1 cellular context compared by ENCODE assay signal in the genomic region with DNA sequence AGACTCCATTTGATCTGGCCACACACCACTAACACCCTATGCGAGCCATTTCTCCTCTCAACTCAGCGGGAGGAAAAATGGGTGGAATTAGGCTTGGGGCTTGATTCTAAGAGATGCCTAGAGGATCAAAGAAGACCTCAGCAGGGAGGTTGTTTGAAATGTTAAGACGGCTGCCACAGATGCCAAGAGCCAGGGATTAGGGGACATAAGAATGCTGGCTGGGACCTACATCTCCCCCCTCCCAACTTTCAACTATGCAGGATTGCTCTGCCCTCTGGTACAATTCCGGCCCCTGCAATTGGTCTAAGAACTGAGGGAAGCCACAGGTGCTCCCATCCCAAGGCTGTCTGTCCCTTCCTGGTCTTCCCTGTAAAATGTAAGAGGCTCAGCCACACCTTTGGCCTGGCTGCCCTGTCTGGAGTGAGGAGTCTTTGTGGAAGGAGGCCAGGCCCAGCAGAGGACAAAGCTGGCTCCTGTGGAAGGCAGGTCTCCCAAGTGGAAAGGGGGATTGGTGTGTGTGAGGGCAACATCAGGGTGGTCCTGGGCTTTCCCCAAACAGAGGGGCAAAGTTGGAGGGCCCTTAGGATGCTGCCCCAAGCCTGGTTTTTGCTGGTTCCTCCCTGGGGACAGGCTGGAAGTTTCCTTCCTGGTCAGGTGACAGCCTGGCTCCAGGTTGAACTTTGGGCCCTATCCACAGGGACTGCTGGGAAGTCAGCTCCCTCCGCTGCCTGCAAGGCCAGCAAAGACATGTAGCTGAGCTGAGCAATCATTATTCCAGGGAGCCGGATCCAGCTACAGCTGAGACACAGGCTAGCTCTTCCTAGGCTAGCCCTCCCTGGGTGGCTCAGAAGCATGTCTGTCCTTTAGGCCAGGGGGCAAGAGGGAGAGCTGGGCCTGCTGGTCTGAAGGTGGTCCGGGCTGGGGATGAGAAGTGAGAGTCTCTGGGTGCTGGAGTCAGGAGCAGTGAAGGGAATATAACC.
A peak's percentile ranks its signal among the peaks of the same experiment; 100 is the strongest.
TF ChIP-seq lines count a peak whose summit lies in the region.

No MANE protein-coding gene starts in this region.

TF ChIP-seq in HepG2, 621 proteins besides CTCF, POLR2A, EP300 and RAD21 (continued from another document and continues in another):
- TF ChIP-seq, protein P1, sequence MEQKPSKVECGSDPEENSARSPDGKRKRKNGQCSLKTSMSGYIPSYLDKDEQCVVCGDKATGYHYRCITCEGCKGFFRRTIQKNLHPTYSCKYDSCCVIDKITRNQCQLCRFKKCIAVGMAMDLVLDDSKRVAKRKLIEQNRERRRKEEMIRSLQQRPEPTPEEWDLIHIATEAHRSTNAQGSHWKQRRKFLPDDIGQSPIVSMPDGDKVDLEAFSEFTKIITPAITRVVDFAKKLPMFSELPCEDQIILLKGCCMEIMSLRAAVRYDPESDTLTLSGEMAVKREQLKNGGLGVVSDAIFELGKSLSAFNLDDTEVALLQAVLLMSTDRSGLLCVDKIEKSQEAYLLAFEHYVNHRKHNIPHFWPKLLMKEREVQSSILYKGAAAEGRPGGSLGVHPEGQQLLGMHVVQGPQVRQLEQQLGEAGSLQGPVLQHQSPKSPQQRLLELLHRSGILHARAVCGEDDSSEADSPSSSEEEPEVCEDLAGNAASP (CRISPR knock-in tag; IDR thresholded peaks at IDR 0.05; ENCODE audit: borderline replicate concordance) = peak; percentile 17; the same call in 1 of the 2 replicates
- TF ChIP-seq PRMT3 (CRISPR knock-in tag; IDR thresholded peaks at IDR 0.05; ENCODE audit: borderline replicate concordance, low read depth) (no peak), ZNF264 (CRISPR knock-in tag; IDR thresholded peaks at IDR 0.05) (no peak), SP2 (CRISPR knock-in tag; IDR thresholded peaks at IDR 0.05) (no peak), ZNF235 (CRISPR knock-in tag; IDR thresholded peaks at IDR 0.05; ENCODE audit: borderline replicate concordance) (no peak), CAMTA2 (CRISPR knock-in tag; IDR thresholded peaks at IDR 0.05; ENCODE audit: borderline replicate concordance) (no peak), NRL (CRISPR knock-in tag; IDR thresholded peaks at IDR 0.05; ENCODE audit: borderline replicate concordance) (peak; percentile 81; the same call in 1 of the 2 replicates), ZFX (CRISPR knock-in tag; IDR thresholded peaks at IDR 0.05; ENCODE audit: low read depth) (peak; percentile 88), TCF7L2 (IDR thresholded peaks at IDR 0.05; ENCODE audit: low read depth, low read length) (no peak), ZNF543 (CRISPR knock-in tag; IDR thresholded peaks at IDR 0.05) (peak; percentile 89), ZNF749 (CRISPR knock-in tag; IDR thresholded peaks at IDR 0.05; ENCODE audit: borderline replicate concordance) (no peak), ZNF644 (CRISPR knock-in tag; IDR thresholded peaks at IDR 0.05; ENCODE audit: low read depth) (0 out of 2 replicates have a peak, but pooled peaks have one; percentile 54), ZNF263 (CRISPR knock-in tag; IDR thresholded peaks at IDR 0.05) (peak; percentile 24; the same call in 1 of the 2 replicates), ZNF75D (CRISPR knock-in tag; IDR thresholded peaks at IDR 0.05; ENCODE audit: borderline replicate concordance) (no peak), RARA (CRISPR knock-in tag; IDR thresholded peaks at IDR 0.05) (peak; percentile 49), SATB2 (CRISPR knock-in tag; IDR thresholded peaks at IDR 0.05) (no peak), HOXD1 (CRISPR knock-in tag; IDR thresholded peaks at IDR 0.05) (peak; percentile 51; the same call in 1 of the 2 replicates), PAWR (CRISPR knock-in tag; IDR thresholded peaks at IDR 0.05; ENCODE audit: borderline replicate concordance) (no peak), NFYC (CRISPR knock-in tag; IDR thresholded peaks at IDR 0.05) (no peak; the same call in 1 of the 2 replicates), ZNF251 (CRISPR knock-in tag; IDR thresholded peaks at IDR 0.05) (no peak), NFATC3 (CRISPR knock-in tag; IDR thresholded peaks at IDR 0.05) (no peak), ZNF776 (CRISPR knock-in tag; IDR thresholded peaks at IDR 0.05) (no peak), CBX1 (IDR thresholded peaks at IDR 0.05; ENCODE audit: low read depth) (no peak), ZNF143 (CRISPR knock-in tag; IDR thresholded peaks at IDR 0.05) (peak; percentile 90), ZNF674 (CRISPR knock-in tag; IDR thresholded peaks at IDR 0.05; ENCODE audit: low read depth) (no peak), ZNF17 (CRISPR knock-in tag; IDR thresholded peaks at IDR 0.05) (no peak), ZNF782 (CRISPR knock-in tag; IDR thresholded peaks at IDR 0.05; ENCODE audit: borderline replicate concordance) (no peak), ZNF772 (CRISPR knock-in tag; IDR thresholded peaks at IDR 0.05) (no peak), MBNL3 (CRISPR knock-in tag; conservative IDR thresholded peaks at IDR 0.05) (no peak), TARDBP (CRISPR knock-in tag; IDR thresholded peaks at IDR 0.05) (peak; percentile 80), SYNCRIP (IDR thresholded peaks at IDR 0.05; ENCODE audit: insufficient read depth, low read depth, low read length) (no peak), ZNF605 (CRISPR knock-in tag; IDR thresholded peaks at IDR 0.05) (no peak), ZNF382 (CRISPR knock-in tag; IDR thresholded peaks at IDR 0.05; ENCODE audit: borderline replicate concordance) (no peak), FOSL2 (CRISPR knock-in tag; IDR thresholded peaks at IDR 0.05) (peak; percentile 67), SIX1 (CRISPR knock-in tag; IDR thresholded peaks at IDR 0.05; ENCODE audit: borderline replicate concordance) (no peak), MAFF (IDR thresholded peaks at IDR 0.05; ENCODE audit: low read depth, low read length) (peak; percentile 51), KAT8 (CRISPR knock-in tag; IDR thresholded peaks at IDR 0.05) (peak; percentile 94)
- TF ChIP-seq, protein P2, sequence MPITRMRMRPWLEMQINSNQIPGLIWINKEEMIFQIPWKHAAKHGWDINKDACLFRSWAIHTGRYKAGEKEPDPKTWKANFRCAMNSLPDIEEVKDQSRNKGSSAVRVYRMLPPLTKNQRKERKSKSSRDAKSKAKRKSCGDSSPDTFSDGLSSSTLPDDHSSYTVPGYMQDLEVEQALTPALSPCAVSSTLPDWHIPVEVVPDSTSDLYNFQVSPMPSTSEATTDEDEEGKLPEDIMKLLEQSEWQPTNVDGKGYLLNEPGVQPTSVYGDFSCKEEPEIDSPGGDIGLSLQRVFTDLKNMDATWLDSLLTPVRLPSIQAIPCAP (CRISPR knock-in tag; IDR thresholded peaks at IDR 0.05; ENCODE audit: low read depth) = no peak
- TF ChIP-seq, protein P3, sequence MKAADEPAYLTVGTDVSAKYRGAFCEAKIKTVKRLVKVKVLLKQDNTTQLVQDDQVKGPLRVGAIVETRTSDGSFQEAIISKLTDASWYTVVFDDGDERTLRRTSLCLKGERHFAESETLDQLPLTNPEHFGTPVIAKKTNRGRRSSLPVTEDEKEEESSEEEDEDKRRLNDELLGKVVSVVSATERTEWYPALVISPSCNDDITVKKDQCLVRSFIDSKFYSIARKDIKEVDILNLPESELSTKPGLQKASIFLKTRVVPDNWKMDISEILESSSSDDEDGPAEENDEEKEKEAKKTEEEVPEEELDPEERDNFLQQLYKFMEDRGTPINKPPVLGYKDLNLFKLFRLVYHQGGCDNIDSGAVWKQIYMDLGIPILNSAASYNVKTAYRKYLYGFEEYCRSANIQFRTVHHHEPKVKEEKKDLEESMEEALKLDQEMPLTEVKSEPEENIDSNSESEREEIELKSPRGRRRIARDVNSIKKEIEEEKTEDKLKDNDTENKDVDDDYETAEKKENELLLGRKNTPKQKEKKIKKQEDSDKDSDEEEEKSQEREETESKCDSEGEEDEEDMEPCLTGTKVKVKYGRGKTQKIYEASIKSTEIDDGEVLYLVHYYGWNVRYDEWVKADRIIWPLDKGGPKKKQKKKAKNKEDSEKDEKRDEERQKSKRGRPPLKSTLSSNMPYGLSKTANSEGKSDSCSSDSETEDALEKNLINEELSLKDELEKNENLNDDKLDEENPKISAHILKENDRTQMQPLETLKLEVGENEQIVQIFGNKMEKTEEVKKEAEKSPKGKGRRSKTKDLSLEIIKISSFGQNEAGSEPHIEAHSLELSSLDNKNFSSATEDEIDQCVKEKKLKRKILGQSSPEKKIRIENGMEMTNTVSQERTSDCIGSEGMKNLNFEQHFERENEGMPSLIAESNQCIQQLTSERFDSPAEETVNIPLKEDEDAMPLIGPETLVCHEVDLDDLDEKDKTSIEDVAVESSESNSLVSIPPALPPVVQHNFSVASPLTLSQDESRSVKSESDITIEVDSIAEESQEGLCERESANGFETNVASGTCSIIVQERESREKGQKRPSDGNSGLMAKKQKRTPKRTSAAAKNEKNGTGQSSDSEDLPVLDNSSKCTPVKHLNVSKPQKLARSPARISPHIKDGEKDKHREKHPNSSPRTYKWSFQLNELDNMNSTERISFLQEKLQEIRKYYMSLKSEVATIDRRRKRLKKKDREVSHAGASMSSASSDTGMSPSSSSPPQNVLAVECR (CRISPR knock-in tag; IDR thresholded peaks at IDR 0.05; ENCODE audit: borderline replicate concordance) = peak; percentile 80; the same call in 1 of the 2 replicates
- TF ChIP-seq, protein P4, sequence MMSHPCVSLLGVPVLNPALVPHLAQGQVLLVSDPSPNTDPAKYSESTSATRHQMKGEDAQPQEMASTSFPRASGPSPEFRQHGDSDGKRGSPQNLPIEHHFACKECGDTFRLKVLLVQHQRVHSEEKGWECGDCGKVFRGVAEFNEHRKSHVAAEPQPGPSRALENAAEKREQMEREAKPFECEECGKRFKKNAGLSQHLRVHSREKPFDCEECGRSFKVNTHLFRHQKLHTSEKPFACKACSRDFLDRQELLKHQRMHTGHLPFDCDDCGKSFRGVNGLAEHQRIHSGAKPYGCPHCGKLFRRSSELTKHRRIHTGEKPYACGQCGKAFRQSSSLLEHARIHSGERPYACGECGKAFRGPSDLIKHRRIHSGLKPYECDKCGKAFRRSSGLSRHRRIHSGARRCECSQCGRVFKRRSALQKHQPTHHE (CRISPR knock-in tag; IDR thresholded peaks at IDR 0.05; ENCODE audit: borderline replicate concordance) = peak; percentile 33; the same call in 1 of the 2 replicates
- TF ChIP-seq, protein P5, sequence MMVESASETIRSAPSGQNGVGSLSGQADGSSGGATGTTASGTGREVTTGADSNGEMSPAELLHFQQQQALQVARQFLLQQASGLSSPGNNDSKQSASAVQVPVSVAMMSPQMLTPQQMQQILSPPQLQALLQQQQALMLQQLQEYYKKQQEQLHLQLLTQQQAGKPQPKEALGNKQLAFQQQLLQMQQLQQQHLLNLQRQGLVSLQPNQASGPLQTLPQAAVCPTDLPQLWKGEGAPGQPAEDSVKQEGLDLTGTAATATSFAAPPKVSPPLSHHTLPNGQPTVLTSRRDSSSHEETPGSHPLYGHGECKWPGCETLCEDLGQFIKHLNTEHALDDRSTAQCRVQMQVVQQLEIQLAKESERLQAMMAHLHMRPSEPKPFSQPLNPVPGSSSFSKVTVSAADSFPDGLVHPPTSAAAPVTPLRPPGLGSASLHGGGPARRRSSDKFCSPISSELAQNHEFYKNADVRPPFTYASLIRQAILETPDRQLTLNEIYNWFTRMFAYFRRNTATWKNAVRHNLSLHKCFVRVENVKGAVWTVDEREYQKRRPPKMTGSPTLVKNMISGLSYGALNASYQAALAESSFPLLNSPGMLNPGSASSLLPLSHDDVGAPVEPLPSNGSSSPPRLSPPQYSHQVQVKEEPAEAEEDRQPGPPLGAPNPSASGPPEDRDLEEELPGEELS (CRISPR knock-in tag; IDR thresholded peaks at IDR 0.05) = peak; percentile 63; the same call in 1 of the 2 replicates
- TF ChIP-seq, protein P6, sequence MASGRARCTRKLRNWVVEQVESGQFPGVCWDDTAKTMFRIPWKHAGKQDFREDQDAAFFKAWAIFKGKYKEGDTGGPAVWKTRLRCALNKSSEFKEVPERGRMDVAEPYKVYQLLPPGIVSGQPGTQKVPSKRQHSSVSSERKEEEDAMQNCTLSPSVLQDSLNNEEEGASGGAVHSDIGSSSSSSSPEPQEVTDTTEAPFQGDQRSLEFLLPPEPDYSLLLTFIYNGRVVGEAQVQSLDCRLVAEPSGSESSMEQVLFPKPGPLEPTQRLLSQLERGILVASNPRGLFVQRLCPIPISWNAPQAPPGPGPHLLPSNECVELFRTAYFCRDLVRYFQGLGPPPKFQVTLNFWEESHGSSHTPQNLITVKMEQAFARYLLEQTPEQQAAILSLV (CRISPR knock-in tag; IDR thresholded peaks at IDR 0.05; ENCODE audit: borderline replicate concordance) = peak; percentile 88; the same call in 1 of the 2 replicates
- TF ChIP-seq, protein P7, sequence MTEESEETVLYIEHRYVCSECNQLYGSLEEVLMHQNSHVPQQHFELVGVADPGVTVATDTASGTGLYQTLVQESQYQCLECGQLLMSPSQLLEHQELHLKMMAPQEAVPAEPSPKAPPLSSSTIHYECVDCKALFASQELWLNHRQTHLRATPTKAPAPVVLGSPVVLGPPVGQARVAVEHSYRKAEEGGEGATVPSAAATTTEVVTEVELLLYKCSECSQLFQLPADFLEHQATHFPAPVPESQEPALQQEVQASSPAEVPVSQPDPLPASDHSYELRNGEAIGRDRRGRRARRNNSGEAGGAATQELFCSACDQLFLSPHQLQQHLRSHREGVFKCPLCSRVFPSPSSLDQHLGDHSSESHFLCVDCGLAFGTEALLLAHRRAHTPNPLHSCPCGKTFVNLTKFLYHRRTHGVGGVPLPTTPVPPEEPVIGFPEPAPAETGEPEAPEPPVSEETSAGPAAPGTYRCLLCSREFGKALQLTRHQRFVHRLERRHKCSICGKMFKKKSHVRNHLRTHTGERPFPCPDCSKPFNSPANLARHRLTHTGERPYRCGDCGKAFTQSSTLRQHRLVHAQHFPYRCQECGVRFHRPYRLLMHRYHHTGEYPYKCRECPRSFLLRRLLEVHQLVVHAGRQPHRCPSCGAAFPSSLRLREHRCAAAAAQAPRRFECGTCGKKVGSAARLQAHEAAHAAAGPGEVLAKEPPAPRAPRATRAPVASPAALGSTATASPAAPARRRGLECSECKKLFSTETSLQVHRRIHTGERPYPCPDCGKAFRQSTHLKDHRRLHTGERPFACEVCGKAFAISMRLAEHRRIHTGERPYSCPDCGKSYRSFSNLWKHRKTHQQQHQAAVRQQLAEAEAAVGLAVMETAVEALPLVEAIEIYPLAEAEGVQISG (CRISPR knock-in tag; IDR thresholded peaks at IDR 0.05) = peak; percentile 68; the same call in 1 of the 2 replicates
- TF ChIP-seq, protein P8, sequence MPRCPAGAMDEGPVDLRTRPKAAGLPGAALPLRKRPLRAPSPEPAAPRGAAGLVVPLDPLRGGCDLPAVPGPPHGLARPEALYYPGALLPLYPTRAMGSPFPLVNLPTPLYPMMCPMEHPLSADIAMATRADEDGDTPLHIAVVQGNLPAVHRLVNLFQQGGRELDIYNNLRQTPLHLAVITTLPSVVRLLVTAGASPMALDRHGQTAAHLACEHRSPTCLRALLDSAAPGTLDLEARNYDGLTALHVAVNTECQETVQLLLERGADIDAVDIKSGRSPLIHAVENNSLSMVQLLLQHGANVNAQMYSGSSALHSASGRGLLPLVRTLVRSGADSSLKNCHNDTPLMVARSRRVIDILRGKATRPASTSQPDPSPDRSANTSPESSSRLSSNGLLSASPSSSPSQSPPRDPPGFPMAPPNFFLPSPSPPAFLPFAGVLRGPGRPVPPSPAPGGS (CRISPR knock-in tag; IDR thresholded peaks at IDR 0.05) = no peak
